In genomic region chr7:130473877-130474276, GRCh38 we compare ENCODE assay signal across 2 cellular contexts.
TF ChIP-seq lines count a peak whose summit lies in the region.

No MANE protein-coding gene starts in this region.

TF ChIP-seq in HepG2, 621 proteins besides CTCF, POLR2A, EP300 and RAD21:
- TF ChIP-seq NFIC (IDR thresholded peaks at IDR 0.05; ENCODE audit: low read length) (no peak), DRAP1 (CRISPR knock-in tag; IDR thresholded peaks at IDR 0.05) (no peak), KLF15 (CRISPR knock-in tag; IDR thresholded peaks at IDR 0.05; ENCODE audit: borderline replicate concordance) (no peak), ZKSCAN8 (CRISPR knock-in tag; IDR thresholded peaks at IDR 0.05; ENCODE audit: borderline replicate concordance) (no peak), MAFG (CRISPR knock-in tag; IDR thresholded peaks at IDR 0.05) (no peak), ZNF576 (CRISPR knock-in tag; IDR thresholded peaks at IDR 0.05) (no peak), RELA (CRISPR knock-in tag; IDR thresholded peaks at IDR 0.05) (no peak), ZNF589 (CRISPR knock-in tag; conservative IDR thresholded peaks at IDR 0.05) (no peak)
- TF ChIP-seq, protein P1, sequence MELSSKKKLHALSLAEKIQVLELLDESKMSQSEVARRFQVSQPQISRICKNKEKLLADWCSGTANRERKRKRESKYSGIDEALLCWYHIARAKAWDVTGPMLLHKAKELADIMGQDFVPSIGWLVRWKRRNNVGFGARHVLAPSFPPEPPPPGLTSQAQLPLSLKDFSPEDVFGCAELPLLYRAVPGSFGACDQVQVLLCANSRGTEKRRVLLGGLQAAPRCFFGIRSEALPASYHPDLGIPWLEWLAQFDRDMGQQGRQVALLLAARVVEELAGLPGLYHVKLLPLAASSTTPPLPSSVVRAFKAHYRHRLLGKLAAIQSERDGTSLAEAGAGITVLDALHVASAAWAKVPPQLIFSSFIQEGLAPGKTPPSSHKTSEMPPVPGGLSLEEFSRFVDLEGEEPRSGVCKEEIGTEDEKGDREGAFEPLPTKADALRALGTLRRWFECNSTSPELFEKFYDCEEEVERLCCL (CRISPR knock-in tag; IDR thresholded peaks at IDR 0.05; ENCODE audit: borderline replicate concordance) = no peak

TF ChIP-seq in H1, 55 proteins besides CTCF, POLR2A, EP300 and RAD21:
- no peak for TF ChIP-seq CHD1 (IDR thresholded peaks at IDR 0.05; ENCODE audit: low read depth, low read length)
- TF ChIP-seq ZNF274 (IDR thresholded peaks at IDR 0.05; ENCODE audit: borderline replicate concordance, extremely low read depth, low read length) = no peak
- TF ChIP-seq PHF8 (conservative IDR thresholded peaks at IDR 0.05; ENCODE audit: low read depth, low read length) = no peak
- no peak for TF ChIP-seq ASH2L (IDR thresholded peaks at IDR 0.05; ENCODE audit: low read length)
- TF ChIP-seq EZH2 (IDR thresholded peaks at IDR 0.05; ENCODE audit: low read depth, low read length, severe bottlenecking) = no peak
- TF ChIP-seq SAP30 (IDR thresholded peaks at IDR 0.05; ENCODE audit: insufficient read depth, insufficient replicate concordance, low read length) = no peak
- no peak for TF ChIP-seq TAF7 (optimal IDR thresholded peaks at IDR 0.05; ENCODE audit: borderline replicate concordance, low read depth, low read length)
TF ChIP-seq in H1: peak in this region for 0.
